Comparison of ENCODE assay signal across 8 cellular contexts in the genomic region with DNA sequence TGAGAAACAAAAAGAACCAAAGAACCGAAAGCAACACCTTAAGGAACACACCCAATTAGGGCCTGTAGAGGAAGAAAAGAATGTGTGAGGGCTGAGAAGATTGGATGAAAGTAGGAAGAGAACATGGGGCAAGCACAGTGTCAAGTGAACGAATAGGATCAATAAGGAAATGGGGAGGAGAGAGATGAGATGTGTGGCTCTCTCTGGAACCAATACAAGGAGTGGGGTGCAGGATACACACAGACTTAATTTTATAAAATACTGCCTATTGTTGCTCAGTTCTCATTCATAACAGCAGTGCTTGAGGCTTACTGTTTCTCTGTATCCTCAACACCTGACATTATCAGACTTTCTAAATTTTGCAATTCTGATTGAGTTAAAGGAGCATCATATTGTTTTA.
"Had no signal": no experiment of that assay in that cellular context is flagged by ENCODE, and none has a peak within 500 bp of the region (broad histone marks: within the 10 kb centered on the region; RNA-seq: fewer than 3 reads in every experiment).

No MANE protein-coding gene starts in this region.

- H3K4me2 ChIP-seq: KMS-11 had no signal

- H3K4me3 Mint-ChIP-seq: IgD-negative memory B cell had no signal

- H3K9ac ChIP-seq: KMS-11 had no signal

- H3K36me3 Mint-ChIP-seq: IgD-negative memory B cell had no signal

- H3K27ac Mint-ChIP-seq: IgD-negative memory B cell had no signal

- DNase-seq: IMR-90, KBM-7, KG1 had no signal

- H3K27ac ChIP-seq: HL-60, KMS-11 had no signal

- ATAC-seq: HepG2 had no signal

- H3K27me3 Mint-ChIP-seq: IgD-negative memory B cell had no signal

- FAIRE-seq: HepG2, HTR-8/SVneo had no signal
